2 cellular contexts compared by ENCODE assay signal in the genomic region with DNA sequence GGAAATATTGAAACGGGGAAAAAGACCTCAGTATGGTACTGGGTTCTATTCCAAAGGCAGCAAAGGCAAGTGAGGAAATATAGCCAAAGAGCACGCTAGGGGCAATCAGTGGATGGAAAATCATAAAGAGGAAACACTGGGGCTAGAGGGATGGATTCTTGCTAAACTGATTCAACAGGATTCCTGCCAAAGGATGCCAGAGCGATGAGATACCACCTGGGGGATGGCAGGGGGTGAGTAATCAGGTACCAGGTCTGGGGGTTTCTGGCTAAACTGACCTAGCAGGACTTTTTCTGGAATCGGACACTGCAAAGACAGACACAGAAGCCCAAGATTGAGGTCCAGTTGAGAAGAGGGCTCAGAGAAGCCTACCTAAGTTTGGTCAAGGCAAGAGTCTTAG.
TF ChIP-seq lines count a peak whose summit lies in the region.

No MANE protein-coding gene starts in this region.

TF ChIP-seq in A549, 52 proteins besides CTCF, POLR2A, EP300 and RAD21 (continued from another document):
- TF ChIP-seq, protein P1, sequence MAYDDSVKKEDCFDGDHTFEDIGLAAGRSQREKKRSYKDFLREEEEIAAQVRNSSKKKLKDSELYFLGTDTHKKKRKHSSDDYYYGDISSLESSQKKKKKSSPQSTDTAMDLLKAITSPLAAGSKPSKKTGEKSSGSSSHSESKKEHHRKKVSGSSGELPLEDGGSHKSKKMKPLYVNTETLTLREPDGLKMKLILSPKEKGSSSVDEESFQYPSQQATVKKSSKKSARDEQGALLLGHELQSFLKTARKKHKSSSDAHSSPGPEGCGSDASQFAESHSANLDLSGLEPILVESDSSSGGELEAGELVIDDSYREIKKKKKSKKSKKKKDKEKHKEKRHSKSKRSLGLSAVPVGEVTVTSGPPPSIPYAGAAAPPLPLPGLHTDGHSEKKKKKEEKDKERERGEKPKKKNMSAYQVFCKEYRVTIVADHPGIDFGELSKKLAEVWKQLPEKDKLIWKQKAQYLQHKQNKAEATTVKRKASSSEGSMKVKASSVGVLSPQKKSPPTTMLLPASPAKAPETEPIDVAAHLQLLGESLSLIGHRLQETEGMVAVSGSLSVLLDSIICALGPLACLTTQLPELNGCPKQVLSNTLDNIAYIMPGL (CRISPR knock-in tag; IDR thresholded peaks at IDR 0.05; ENCODE audit: borderline replicate concordance), result no peak
- no peak for TF ChIP-seq CHD2 (IDR thresholded peaks at IDR 0.05; ENCODE audit: low read length, partially characterized antibody)
- TF ChIP-seq, protein P2, sequence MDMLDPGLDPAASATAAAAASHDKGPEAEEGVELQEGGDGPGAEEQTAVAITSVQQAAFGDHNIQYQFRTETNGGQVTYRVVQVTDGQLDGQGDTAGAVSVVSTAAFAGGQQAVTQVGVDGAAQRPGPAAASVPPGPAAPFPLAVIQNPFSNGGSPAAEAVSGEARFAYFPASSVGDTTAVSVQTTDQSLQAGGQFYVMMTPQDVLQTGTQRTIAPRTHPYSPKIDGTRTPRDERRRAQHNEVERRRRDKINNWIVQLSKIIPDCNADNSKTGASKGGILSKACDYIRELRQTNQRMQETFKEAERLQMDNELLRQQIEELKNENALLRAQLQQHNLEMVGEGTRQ (IDR thresholded peaks at IDR 0.05), result no peak

TF ChIP-seq in SK-N-SH, 30 proteins besides CTCF, POLR2A, EP300 and RAD21 (continued from another document):
- peak; percentile 28; the same call in 1 of the 2 replicates for TF ChIP-seq PBX3 (IDR thresholded peaks at IDR 0.05)
- TF ChIP-seq ZBTB33 (IDR thresholded peaks at IDR 0.05; ENCODE audit: borderline replicate concordance, low read depth), result no peak
- peak; percentile 74 for TF ChIP-seq JUND (IDR thresholded peaks at IDR 0.05)
